ENCODE assay signal across 11 cellular contexts in the genomic region with DNA sequence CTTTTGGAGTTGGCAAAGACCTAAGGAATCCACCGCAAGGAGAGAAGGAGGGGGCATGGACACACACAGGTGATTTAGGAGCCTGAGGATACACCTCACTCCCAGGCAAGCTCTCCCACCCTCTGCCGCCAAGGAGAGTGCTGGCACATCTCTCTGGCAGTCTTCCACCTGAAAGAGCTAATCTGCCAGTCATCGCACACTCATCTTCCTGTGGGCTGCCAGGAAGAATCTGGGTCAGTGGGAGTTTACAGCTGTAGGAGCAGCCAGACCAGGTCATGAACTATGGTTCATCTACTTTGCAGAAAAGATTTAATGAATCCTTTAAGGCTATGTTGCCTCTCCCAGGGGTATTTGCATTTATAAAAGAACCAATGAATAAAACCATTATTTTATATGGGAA.
DNase-seq lines count a peak whose midpoint lies in the region; ATAC-seq and TF ChIP-seq lines count a peak whose summit lies in the region.
"Had no signal": no experiment of that assay in that cellular context is flagged by ENCODE, and none has a peak within 500 bp of the region (broad histone marks: within the 10 kb centered on the region; RNA-seq: fewer than 3 reads in every experiment).

No MANE protein-coding gene starts in this region.

- POLR2A ChIA-PET in CD4-positive, alpha-beta T cell (lab: Charles Lee), result no interaction called here

- no peaks in the 10 kb centered on the region for H3K9me3 Mint-ChIP-seq in CD4-positive, alpha-beta T cell
- H3K9me3 Mint-ChIP-seq: WTC11 had no signal

- CTCF ChIA-PET in CD4-positive, alpha-beta T cell (lab: Charles Lee), result no interaction called here

- no peaks in the 10 kb centered on the region for H3K36me3 ChIP-seq in parathyroid adenoma (ENCODE audit: control insufficient read depth, insufficient read depth, low read length)
- no peaks in the 10 kb centered on the region for H3K36me3 ChIP-seq in upper lobe of left lung

- 63 to 78% methylated on average over 3 of the region's 3 CpGs for WGBS in upper lobe of left lung, 2 donors

- H3K9ac ChIP-seq in parathyroid adenoma, result no peak overlapping the region

- intact Hi-C loops in CD4-positive, alpha-beta T cell (cut with DNase I, micrococcal nuclease), result no loop called here
- intact Hi-C loops in posterior vena cava (cut with DNase I), result loop anchor here in 1 of 2 donors (10.0 kb wide), 1 partner anchor 137 kb away; no protein-coding TSS in a partner anchor

- H3K27me3 Mint-ChIP-seq in CD4-positive, alpha-beta T cell, result no peaks in the 10 kb centered on the region

- H3K4me3 ChIP-seq in parathyroid adenoma (ENCODE audit: low read depth, low read length) (no peak overlapping the region), upper lobe of left lung (no peak overlapping the region)

- peaks cover 23% of the 10 kb centered on the region for H3K4me1 ChIP-seq in parathyroid adenoma
- H3K4me1 ChIP-seq in upper lobe of left lung, result peaks cover 0 to 7% (median 3%) of the 10 kb centered on the region in 4 donors

- H3K4me3 Mint-ChIP-seq in CD4-positive, alpha-beta T cell, result no peak overlapping the region
- H3K4me3 Mint-ChIP-seq: WTC11 had no signal

- H3K9me3 ChIP-seq in parathyroid adenoma (ENCODE audit: control insufficient read depth, low read length) (no peaks in the 10 kb centered on the region), upper lobe of left lung (no peaks in the 10 kb centered on the region)
- no peaks in the 10 kb centered on the region for H3K9me3 ChIP-seq in CD4-positive, alpha-beta T cell (ENCODE audit: control insufficient read depth, low read length)

- no peaks in the 10 kb centered on the region for H3K36me3 Mint-ChIP-seq in CD4-positive, alpha-beta T cell (ENCODE audit: low read depth)
- H3K36me3 Mint-ChIP-seq: WTC11 had no signal

- H3K27me3 ChIP-seq in parathyroid adenoma (ENCODE audit: control insufficient read depth, insufficient read depth, low read length) (no peaks in the 10 kb centered on the region), upper lobe of left lung (no peaks in the 10 kb centered on the region)
- H3K27me3 ChIP-seq in CD4-positive, alpha-beta T cell (ENCODE audit: control insufficient read depth, insufficient read depth, low read length), result no peaks in the 10 kb centered on the region

- no peak for TF ChIP-seq POLR2A in upper lobe of left lung (IDR thresholded peaks at IDR 0.05)

- no peak for TF ChIP-seq EP300 in upper lobe of left lung (IDR thresholded peaks at IDR 0.05)

- H3K4me1 Mint-ChIP-seq in CD4-positive, alpha-beta T cell (ENCODE audit: low read depth), result no peaks in the 10 kb centered on the region

- no peak overlapping the region for H3K27ac Mint-ChIP-seq in CD4-positive, alpha-beta T cell
- H3K27ac Mint-ChIP-seq: WTC11 had no signal

- H3K79me2 ChIP-seq in parathyroid adenoma, result no peaks in the 10 kb centered on the region

- DNase-seq in EL, result peak; percentile 84
- peak; percentile 49 for DNase-seq in NCI-H446 treated with DMSO at 0.1 percent for 48 hours (lab: John Stamatoyannopoulos, UW)
- peak; percentile 65 for DNase-seq in dermis blood vessel endothelial cell
- no peak for DNase-seq in CD4-positive, alpha-beta T cell
- no peak for DNase-seq in upper lobe of left lung
- no peak for DNase-seq in posterior vena cava (ENCODE audit: low spot score)
- DNase-seq: activated gamma-delta T cell treated with Interleukin-2 at 50 U/mL for 16 hours; stimulated activated CD4-positive, alpha-beta T cell treated with anti-CD3 and anti-CD28 coated beads, Interleukin-2, amount 100 ng/mL, for 24 hours had no signal

- H3K27ac ChIP-seq in parathyroid adenoma (peak overlapping the region; percentile 70), upper lobe of left lung (no peak overlapping the region)
- no peak overlapping the region for H3K27ac ChIP-seq in CD4-positive, alpha-beta T cell (ENCODE audit: low read depth, low read length)

- ATAC-seq in CD4-positive, alpha-beta T cell (ENCODE audit: poor library complexity), result no peak
- ATAC-seq in upper lobe of left lung (ENCODE audit: low FRiP score in 2 of 2) (no peak), GM19463 (IDR thresholded peaks at IDR 0.05; ENCODE audit: unreplicated experiment) (no peak)
- ATAC-seq: WTC11 had no signal

- TF ChIP-seq CTCF in parathyroid adenoma (IDR thresholded peaks at IDR 0.05) (no peak), upper lobe of left lung (IDR thresholded peaks at IDR 0.05) (no peak)
- TF ChIP-seq CTCF in CD4-positive, alpha-beta T cell (IDR thresholded peaks at IDR 0.05), result no peak

- H3K4me2 ChIP-seq in parathyroid adenoma (ENCODE audit: low read length), result no peak overlapping the region

- no peak overlapping the region for H2AFZ ChIP-seq in parathyroid adenoma

Comparison
In these comparisons a context has a peak if more than half of its experiments do, and no peak if none do; other contexts are left out.
1. DNase-seq: peak in EL (single experiment), NCI-H446 treated with DMSO at 0.1 percent for 48 hours (single experiment) and dermis blood vessel endothelial cell (single experiment); none in CD4-positive, alpha-beta T cell (0 of 10), upper lobe of left lung (0 of 2) and posterior vena cava (single experiment).